26 cellular contexts compared by ENCODE assay signal in genomic region chrX:108541286-108541685, GRCh38.
DNase-seq lines count a peak whose midpoint lies in the region; ATAC-seq and TF ChIP-seq lines count a peak whose summit lies in the region.
"Had no signal": no experiment of that assay in that cellular context is flagged by ENCODE, and none has a peak within 500 bp of the region (broad histone marks: within the 10 kb centered on the region; RNA-seq: fewer than 3 reads in every experiment).

No MANE protein-coding gene starts in this region.

- intact Hi-C loops in vagina (cut with DNase I), result no loop called here

- H3K27me3 ChIP-seq in H7 (ENCODE audit: control insufficient read depth, insufficient read depth, low read length), result no peaks in the 10 kb centered on the region
- no peaks in the 10 kb centered on the region for H3K27me3 ChIP-seq in HUES6 (ENCODE audit: control insufficient read depth, insufficient read depth, low read length)
- H3K27me3 ChIP-seq in vagina, result no peaks in the 10 kb centered on the region
- H3K27me3 ChIP-seq: SJCRH30 had no signal

- no peak overlapping the region for H3K4me3 ChIP-seq in H7 (ENCODE audit: insufficient read depth, low read depth, low read length)
- no peak overlapping the region for H3K4me3 ChIP-seq in HUES6 (ENCODE audit: low read depth, low read length)
- no peak overlapping the region for H3K4me3 ChIP-seq in vagina
- H3K4me3 ChIP-seq: BLaER1, GM12878, SJCRH30 had no signal

- H3K27ac ChIP-seq in HUES6 (ENCODE audit: low read depth, low read length) (peak overlapping the region; percentile 71), vagina (no peak overlapping the region)
- H3K27ac ChIP-seq: BLaER1, SJCRH30 had no signal

- no peak for TF ChIP-seq CTCF in vagina (IDR thresholded peaks at IDR 0.05)

- H3K36me3 ChIP-seq in H7 (replicated peaks; ENCODE audit: control insufficient read depth, insufficient read depth, low read length) (no peaks in the 10 kb centered on the region), HUES6 (ENCODE audit: control insufficient read depth, insufficient read depth, low read length) (peaks cover 2% of the 10 kb centered on the region; the same call in 1 of the 2 replicates), vagina (no peaks in the 10 kb centered on the region)
- H3K36me3 ChIP-seq: BLaER1, SJCRH30 had no signal

- H3K4me1 ChIP-seq in HUES6 (ENCODE audit: control insufficient read depth, insufficient read depth, low read length), result peaks cover 14% of the 10 kb centered on the region
- H3K4me1 ChIP-seq in vagina, result no peaks in the 10 kb centered on the region
- H3K4me1 ChIP-seq: BLaER1, SJCRH30 had no signal

- no peak for TF ChIP-seq POLR2A in vagina (IDR thresholded peaks at IDR 0.05)

- no peak for ATAC-seq in HG02588 (IDR thresholded peaks at IDR 0.05; ENCODE audit: unreplicated experiment)
- ATAC-seq: GM12878, HepG2, PC-3, Right ventricle myocardium inferior, SK-N-SH treated with all-trans-retinoic acid at 6 μM for 48 hours had no signal

- no peak overlapping the region for H3K9ac ChIP-seq in HUES6 (ENCODE audit: low read length)
- H3K9ac ChIP-seq: BLaER1 had no signal

- H3K9me3 ChIP-seq in HUES6 (ENCODE audit: control insufficient read depth, insufficient read depth, low read depth, low read length) (no peaks in the 10 kb centered on the region), vagina (no peaks in the 10 kb centered on the region)
- H3K9me3 ChIP-seq: BLaER1, SJCRH30 had no signal

- DNase-seq in H7 (peak; percentile 13), iPS DF 19.7 (ENCODE audit: low read depth, low spot score) (peak; percentile 15), iPS-NIHi7 (ENCODE audit: extremely low spot score) (peak; percentile 37), GF-D8 (lab: John Stamatoyannopoulos, UW) (no peak), vagina (ENCODE audit: extremely low spot score in 2 of 2) (no peak)
- DNase-seq: CD4-positive, CD25-positive, alpha-beta regulatory T cell; DMS53; GOT3; Karpas-422; NCI-H1092 treated with DMSO at 0.1 percent for 48 hours; NCI-H1436; NCI-H187; NCI-H2081 treated with DMSO at 0.1 percent for 48 hours; NCI-H2171 treated with DMSO at 0.1 percent for 48 hours; NCI-H345; NCI-H524; NCI-H774; PC-3; SJCRH30 had no signal

Comparison
In these comparisons a context has a peak if more than half of its experiments do, and no peak if none do; other contexts are left out.
1. DNase-seq: peak in H7 (single experiment), iPS DF 19.7 (single experiment) and iPS-NIHi7 (single experiment); none in GF-D8 (single experiment) and vagina (0 of 2).